In genomic region chr11:13276454-13276851, GRCh38 we compare ENCODE assay signal across 8 cellular contexts. TPM values are rescaled to one million over a fixed set of nuclear protein-coding genes. Genes with fewer than 3 reads are reported as not detected.
DNase-seq lines count a peak whose midpoint lies in the region; ATAC-seq, FAIRE-seq and TF ChIP-seq lines count a peak whose summit lies in the region.

No MANE protein-coding gene starts in this region.

- TF ChIP-seq CTCF in GM23338 (conservative IDR thresholded peaks at IDR 0.05; ENCODE audit: low read depth in 2 of 2): no peak

- peaks cover 18% of the 10 kb centered on the region for H3K4me1 Mint-ChIP-seq in GM23338

- DNase-seq in GM23338 (ENCODE audit: low spot score): no peak
- peak; percentile 11 for DNase-seq in activated CD4-positive, alpha-beta T cell treated with anti-CD3 and anti-CD28 coated beads, Interleukin-2, amount 50 U/mL, for 1 hour
- peak; percentile 35 for DNase-seq in left ventricle myocardium superior
- no peak for DNase-seq in NCI-H510A (lab: John Stamatoyannopoulos, UW)
- DNase-seq in RCC 7860 (ENCODE audit: low spot score): no peak
- no peak for DNase-seq in DMS53 treated with DMSO at 0.1 percent for 48 hours (lab: John Stamatoyannopoulos, UW; ENCODE audit: unreplicated experiment)

- peak overlapping the region; percentile 87 for H3K4me2 ChIP-seq in GM23338

- intact Hi-C loops in left ventricle myocardium superior (cut with micrococcal nuclease): loop anchor here (10.0 kb wide), 1 partner anchor 58 kb away; no protein-coding TSS in a partner anchor

- H3F3A ChIP-seq in GM23338 (replicated peaks; ENCODE audit: low read depth): no peaks in the 10 kb centered on the region

- H3K4me3 Mint-ChIP-seq in GM23338: peak overlapping the region; percentile 91

- H3K9me3 ChIP-seq in skeletal muscle tissue (ENCODE audit: control insufficient read depth in 3 of 3, low read length in 3 of 3): no peaks in the 10 kb centered on the region

- ATAC-seq in GM23338 (no peak), left ventricle myocardium superior (no peak), GM19452 (IDR thresholded peaks at IDR 0.05; ENCODE audit: unreplicated experiment) (no peak)

- peak overlapping the region; percentile 76 for H3K4me3 ChIP-seq in GM23338
- H3K4me3 ChIP-seq in skeletal muscle tissue (ENCODE audit: low read length in 3 of 3): peak overlapping the region; percentile 89 to 95 (median 92)

- peaks cover 5% of the 10 kb centered on the region; the same call in 1 of the 2 replicates for H3K79me2 ChIP-seq in GM23338 (replicated peaks; ENCODE audit: insufficient read depth)

- H3K36me3 ChIP-seq in GM23338 (ENCODE audit: insufficient read depth): no peaks in the 10 kb centered on the region
- H3K36me3 ChIP-seq in skeletal muscle tissue (ENCODE audit: control insufficient read depth in 3 of 3, insufficient read depth in 3 of 3, low read length in 3 of 3): no peaks in the 10 kb centered on the region

- peaks cover 51% of the 10 kb centered on the region for H3K27me3 Mint-ChIP-seq in GM23338 (ENCODE audit: insufficient read depth, low read depth, poor library complexity)

- H3K9me2 ChIP-seq in GM23338 (ENCODE audit: insufficient read depth): no peaks in the 10 kb centered on the region

- H3K27ac ChIP-seq in GM23338 (ENCODE audit: low read depth) (no peak overlapping the region), skeletal muscle tissue (ENCODE audit: low read depth, low read length) (peak overlapping the region; percentile 91)

- peaks cover 7% of the 10 kb centered on the region for H3K4me1 ChIP-seq in GM23338 (ENCODE audit: insufficient read depth)
- H3K4me1 ChIP-seq in skeletal muscle tissue (ENCODE audit: control insufficient read depth in 3 of 3, insufficient read depth in 3 of 3, low read length in 3 of 3): peaks cover 16 to 37% (median 24%) of the 10 kb centered on the region in 3 donors

- H3K9me3 Mint-ChIP-seq in GM23338: no peaks in the 10 kb centered on the region

- peaks cover 63% of the 10 kb centered on the region for H3K27me3 ChIP-seq in GM23338 (ENCODE audit: insufficient read depth)
- no peaks in the 10 kb centered on the region for H3K27me3 ChIP-seq in skeletal muscle tissue (ENCODE audit: control insufficient read depth in 3 of 3, insufficient read depth in 3 of 3, low read length in 3 of 3)

- H2AFZ ChIP-seq in GM23338: peak overlapping the region; percentile 98

- H4K20me1 ChIP-seq in GM23338 (replicated peaks; ENCODE audit: insufficient read depth): peaks cover 9% of the 10 kb centered on the region; the same call in 1 of the 2 replicates

- peak overlapping the region; percentile 83 to 92 (median 84) for H3K9ac ChIP-seq in skeletal muscle tissue (ENCODE audit: low read depth in 1 of 3, low read length in 3 of 3)

- FAIRE-seq in RCC 7860 (lab: Jason Lieb, UNC): no peak

- peaks cover 3% of the 10 kb centered on the region; the same call in 1 of the 3 replicates for H3K36me3 Mint-ChIP-seq in GM23338 (ENCODE audit: low read depth)

- H3K27ac Mint-ChIP-seq in GM23338: no peak overlapping the region

TF ChIP-seq in GM23338, 12 proteins besides CTCF, POLR2A, EP300 and RAD21 (continues in another document):
- TF ChIP-seq STAT1 (IDR thresholded peaks at IDR 0.05; ENCODE audit: unreplicated experiment) (no peak), ZNF462 (CRISPR knock-in tag; IDR thresholded peaks at IDR 0.05) (no peak), CREB1 (CRISPR knock-in tag; IDR thresholded peaks at IDR 0.05; ENCODE audit: low read depth) (no peak), JUNB (IDR thresholded peaks at IDR 0.05; ENCODE audit: unreplicated experiment) (no peak), EZH2phosphoT487 (IDR thresholded peaks at IDR 0.05; ENCODE audit: unreplicated experiment) (no peak), REST (IDR thresholded peaks at IDR 0.05; ENCODE audit: unreplicated experiment) (no peak), ZNF114 (CRISPR knock-in tag; IDR thresholded peaks at IDR 0.05) (no peak), POLR2AphosphoS5 (IDR thresholded peaks at IDR 0.05; ENCODE audit: low read depth) (no peak), ZNF331 (CRISPR knock-in tag; IDR thresholded peaks at IDR 0.05; ENCODE audit: low read depth) (no peak)

RNA-seq across cellular contexts. Expression of gene BMAL1, which starts 1.1 kb away (rescaled TPM):
- total RNA-seq in GM23338 (2014; rRNA removed; shearing (Covaris generic)): 7.2 and 7.8 TPM in 2 replicates
- 5.1 and 5.9 TPM in 2 replicates for polyA plus RNA-seq in GM23338 (2016; fragmentation: Nextera tagmentation; extraction: Ambion mirVana)
- total RNA-seq in left ventricle myocardium superior (4.6 TPM), skeletal muscle tissue (18.8 TPM)

Comparison
In these comparisons a context has a peak if more than half of its experiments do, and no peak if none do; other contexts are left out.
1. DNase-seq: peak in activated CD4-positive, alpha-beta T cell treated with anti-CD3 and anti-CD28 coated beads, Interleukin-2, amount 50 U/mL, for 1 hour (single experiment) and left ventricle myocardium superior (single experiment); none in GM23338 (single experiment), NCI-H510A (single experiment), RCC 7860 (single experiment) and DMS53 treated with DMSO at 0.1 percent for 48 hours (single experiment).